23 cellular contexts compared by ENCODE assay signal in the genomic region with DNA sequence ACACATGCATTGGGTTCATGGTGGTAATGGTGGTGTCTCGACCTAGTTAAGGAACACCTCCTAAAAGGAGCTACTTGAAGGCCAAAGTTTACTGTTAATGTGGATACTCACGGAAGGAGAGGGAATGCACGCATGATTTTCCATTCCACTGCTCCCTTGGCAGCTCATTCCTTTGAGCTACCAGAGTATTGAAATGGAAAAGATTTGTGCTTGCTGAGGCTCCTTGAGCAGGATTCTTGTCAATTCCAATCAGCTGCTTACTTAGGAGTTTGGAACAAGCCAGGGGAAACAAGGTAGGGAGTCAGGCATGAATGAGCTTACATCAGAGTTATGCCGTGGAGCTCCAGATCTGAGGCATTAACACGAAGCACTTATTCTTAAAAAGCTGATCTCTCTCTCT.
DNase-seq lines count a peak whose midpoint lies in the region; ATAC-seq, FAIRE-seq and TF ChIP-seq lines count a peak whose summit lies in the region.
"Had no signal": no experiment of that assay in that cellular context is flagged by ENCODE, and none has a peak within 500 bp of the region (broad histone marks: within the 10 kb centered on the region; RNA-seq: fewer than 3 reads in every experiment).

No MANE protein-coding gene starts in this region.

- no peaks in the 10 kb centered on the region for H3K27me3 ChIP-seq in IMR-90 (ENCODE audit: control insufficient read depth, insufficient read depth, low read length)
- H3K27me3 ChIP-seq in astrocyte (ENCODE audit: insufficient read depth, low read length) = no peaks in the 10 kb centered on the region
- H3K27me3 ChIP-seq: ascending aorta, heart right ventricle had no signal

- DNase-seq in IMR-90 (no peak), astrocyte (ENCODE audit: low read depth) (peak; percentile 40), iris pigment epithelial cell (ENCODE audit: low read depth) (peak; percentile 51), renal cortical epithelial cell (ENCODE audit: low read depth) (peak; percentile 99), D721Med (ENCODE audit: insufficient read length, low spot score) (no peak), SW480 (ENCODE audit: low spot score) (no peak), NCI-H2171 (lab: John Stamatoyannopoulos, UW) (no peak)
- DNase-seq in naive thymus-derived CD8-positive, alpha-beta T cell = no peak
- DNase-seq: activated B cell treated with CpG ODN at 0.5 μM for 24 hours; activated CD8-positive, alpha-beta memory T cell treated with anti-CD3 and anti-CD28 coated beads, Interleukin-2, amount 50 U/mL, for 48 hours; GDM1; heart right ventricle; HFFc6; NCI-H1105 treated with DMSO at 0.1 percent for 48 hours; NCI-H2029 treated with DMSO at 0.1 percent for 48 hours; NK-92 treated with Interleukin-12 subunit alpha and Interleukin-12 subunit beta, amount 100 ng/mL, for 24 hours; SK-N-SH had no signal

- H2BK120ac ChIP-seq in IMR-90 (ENCODE audit: low read depth, low read length) = 0 out of 2 replicates have a peak overlapping the region, but pooled peaks have one; percentile 13

- H3K4ac ChIP-seq in IMR-90 (ENCODE audit: low read depth, low read length) = no peak overlapping the region

- H3K9me3 ChIP-seq in IMR-90 (ENCODE audit: control insufficient read depth, insufficient read depth, low read length) (no peaks in the 10 kb centered on the region), astrocyte (ENCODE audit: insufficient read depth, low read depth, low read length) (no peaks in the 10 kb centered on the region)
- H3K9me3 ChIP-seq: ascending aorta, heart right ventricle, prostate gland, SK-N-SH had no signal

- H3K4me1 ChIP-seq in IMR-90 (ENCODE audit: control insufficient read depth, insufficient read depth, low read length) = no peaks in the 10 kb centered on the region
- H3K4me1 ChIP-seq in astrocyte (ENCODE audit: insufficient read depth, low read length) = peaks cover 8% of the 10 kb centered on the region
- H3K4me1 ChIP-seq: ascending aorta, heart right ventricle, prostate gland had no signal

- no peak for TF ChIP-seq RAD21 in IMR-90 (IDR thresholded peaks at IDR 0.05; ENCODE audit: low read length)

- no peaks in the 10 kb centered on the region for H3K9me3 Mint-ChIP-seq in astrocyte (ENCODE audit: unreplicated experiment)
- no peaks in the 10 kb centered on the region for H3K9me3 Mint-ChIP-seq in naive thymus-derived CD8-positive, alpha-beta T cell
- H3K9me3 Mint-ChIP-seq: neural crest cell, type B pancreatic cell had no signal

- H3K27ac Mint-ChIP-seq in astrocyte (ENCODE audit: unreplicated experiment) = no peak overlapping the region
- H3K27ac Mint-ChIP-seq in naive thymus-derived CD8-positive, alpha-beta T cell = no peak overlapping the region
- H3K27ac Mint-ChIP-seq: activated B cell treated with CpG ODN at 0.5 μM for 24 hours; activated naive CD8-positive, alpha-beta T cell; HFFc6; type B pancreatic cell had no signal

- H3K9ac ChIP-seq in IMR-90 (ENCODE audit: low read depth, low read length) = no peak overlapping the region
- H3K9ac ChIP-seq in astrocyte (ENCODE audit: low read length) = no peak overlapping the region
- H3K9ac ChIP-seq: SK-N-SH had no signal

- H4K91ac ChIP-seq in IMR-90 (ENCODE audit: insufficient read depth, low read depth, low read length) = no peak overlapping the region

- dilution Hi-C loops in IMR-90 (cut with HindIII; ENCODE audit: low sequenced_read_pairs, unreplicated experiment) = no loop called here

- no peak overlapping the region for H3K4me3 Mint-ChIP-seq in astrocyte (ENCODE audit: unreplicated experiment)
- no peak overlapping the region for H3K4me3 Mint-ChIP-seq in naive thymus-derived CD8-positive, alpha-beta T cell
- H3K4me3 Mint-ChIP-seq: activated B cell treated with CpG ODN at 0.5 μM for 24 hours; activated naive CD8-positive, alpha-beta T cell; neural crest cell had no signal

- no peak overlapping the region for H2BK15ac ChIP-seq in IMR-90 (ENCODE audit: low read depth, low read length)

- no peaks in the 10 kb centered on the region for H3K36me3 Mint-ChIP-seq in astrocyte (ENCODE audit: low read depth, unreplicated experiment)
- no peaks in the 10 kb centered on the region for H3K36me3 Mint-ChIP-seq in naive thymus-derived CD8-positive, alpha-beta T cell
- H3K36me3 Mint-ChIP-seq: activated naive CD8-positive, alpha-beta T cell; type B pancreatic cell had no signal

- TF ChIP-seq POLR2A in IMR-90 (IDR thresholded peaks at IDR 0.05; ENCODE audit: low read depth, low read length) = no peak

- H2BK20ac ChIP-seq in IMR-90 (ENCODE audit: low read depth, low read length) = peak overlapping the region; percentile 14; the same call in 1 of the 2 replicates

- no peaks in the 10 kb centered on the region for H3K79me1 ChIP-seq in IMR-90 (ENCODE audit: low read depth in 1 of 2, low read length in 2 of 2)

- H4K8ac ChIP-seq in IMR-90 (ENCODE audit: low read depth in 2 of 2, low read length in 2 of 2) = no peak overlapping the region

- H3K4me2 ChIP-seq in IMR-90 (ENCODE audit: low read depth, low read length) (no peak overlapping the region), astrocyte (ENCODE audit: low read length) (peak overlapping the region; percentile 78)
- H3K4me2 ChIP-seq: SK-N-SH had no signal

- TF ChIP-seq CTCF in IMR-90 (conservative IDR thresholded peaks at IDR 0.05; ENCODE audit: low read depth, low read length) (no peak), astrocyte (IDR thresholded peaks at IDR 0.05; ENCODE audit: insufficient read depth, low read depth, low read length) (no peak), D721Med (IDR thresholded peaks at IDR 0.05; ENCODE audit: insufficient read depth, missing control alignments) (no peak)

- H3K79me2 ChIP-seq in astrocyte (ENCODE audit: insufficient read depth, low read length) = no peaks in the 10 kb centered on the region

- H2AFZ ChIP-seq in IMR-90 (replicated peaks; ENCODE audit: low read length, poor library complexity) = no peak overlapping the region
- H2AFZ ChIP-seq in astrocyte (ENCODE audit: low read depth, low read length) = peak overlapping the region; percentile 23

- in situ Hi-C loops in IMR-90 (cut with MboI; ENCODE audit: low sequenced_read_pairs) = no loop called here

- no peak overlapping the region for H2BK5ac ChIP-seq in IMR-90 (ENCODE audit: low read depth, low read length, poor library complexity, severe bottlenecking)

- H2AK9ac ChIP-seq in IMR-90 (replicated peaks; ENCODE audit: low read depth, low read length, poor library complexity) = no peak overlapping the region

- H3K14ac ChIP-seq in IMR-90 (replicated peaks; ENCODE audit: low read depth, low read length) = no peak overlapping the region

- H2AK5ac ChIP-seq in IMR-90 (ENCODE audit: low read depth, low read length) = no peak overlapping the region

- H4K5ac ChIP-seq in IMR-90 (ENCODE audit: low read depth, low read length) = no peak overlapping the region

- H3K36me3 ChIP-seq in IMR-90 (ENCODE audit: control insufficient read depth, insufficient read depth, low read length) (no peaks in the 10 kb centered on the region), astrocyte (ENCODE audit: insufficient read depth, low read length) (no peaks in the 10 kb centered on the region)
- H3K36me3 ChIP-seq: ascending aorta, heart right ventricle, prostate gland had no signal

- no peak for ATAC-seq in IMR-90 (ENCODE audit: low read depth)
- no peak for ATAC-seq in naive thymus-derived CD8-positive, alpha-beta T cell
- ATAC-seq: heart right ventricle had no signal

- CTCF ChIA-PET in IMR-90 (lab: Yijun Ruan, JAX) = interaction anchor here (0.7 to 1.1 kb wide), 3 partner anchors 10 to 19 kb away, joined by 3 to 4 read pairs (median 3); no protein-coding TSS in a partner anchor

- peaks cover 6% of the 10 kb centered on the region for H3K4me1 Mint-ChIP-seq in astrocyte (ENCODE audit: low read depth, unreplicated experiment)
- no peaks in the 10 kb centered on the region for H3K4me1 Mint-ChIP-seq in naive thymus-derived CD8-positive, alpha-beta T cell
- H3K4me1 Mint-ChIP-seq: activated B cell treated with CpG ODN at 0.5 μM for 24 hours had no signal

- H3K27me3 Mint-ChIP-seq in astrocyte (ENCODE audit: low read depth, unreplicated experiment) = no peaks in the 10 kb centered on the region
- H3K27me3 Mint-ChIP-seq in naive thymus-derived CD8-positive, alpha-beta T cell = no peaks in the 10 kb centered on the region
- H3K27me3 Mint-ChIP-seq: activated B cell treated with CpG ODN at 0.5 μM for 24 hours; activated naive CD8-positive, alpha-beta T cell; type B pancreatic cell had no signal

- H3K4me3 ChIP-seq in IMR-90 (ENCODE audit: insufficient read depth, low read depth, low read length) = no peak overlapping the region
- no peak overlapping the region for H3K4me3 ChIP-seq in astrocyte (ENCODE audit: insufficient read depth, low read depth, low read length)
- H3K4me3 ChIP-seq: ascending aorta, heart right ventricle, prostate gland had no signal

- H4K20me1 ChIP-seq in IMR-90 (ENCODE audit: insufficient read depth, low read length) (no peaks in the 10 kb centered on the region), astrocyte (ENCODE audit: insufficient read depth, low read length) (no peaks in the 10 kb centered on the region)

- no peaks in the 10 kb centered on the region for H3K9me1 ChIP-seq in IMR-90 (ENCODE audit: insufficient read depth, low read length)

- POLR2A ChIA-PET in IMR-90 (lab: Charles Lee; ENCODE audit: unreplicated experiment) = no interaction called here
- POLR2A ChIA-PET in naive thymus-derived CD8-positive, alpha-beta T cell (lab: Charles Lee) = no interaction called here

- H3K18ac ChIP-seq in IMR-90 (ENCODE audit: low read depth, low read length) = no peak overlapping the region

- BruUV-seq in IMR-90 (replicated peaks; lab: Mats Ljungman, UMichigan) = no TSS peak

- intact Hi-C loops in IMR-90 (cut with micrococcal nuclease) = no loop called here

- whole genome bisulfite sequencing in IMR-90 (ENCODE audit: extremely low coverage in 2 of 2, insufficient read length in 1 of 2), 2 experiments = no CpG with 5 or more reads among the region's 5 CpGs

- H3K27ac ChIP-seq in IMR-90 (ENCODE audit: insufficient read depth, low read length) (no peak overlapping the region), astrocyte (ENCODE audit: low read depth, low read length) (peak overlapping the region; percentile 41)
- H3K27ac ChIP-seq: ascending aorta, epithelial cell of prostate, heart right ventricle, prostate gland had no signal

- FAIRE-seq in astrocyte (lab: Jason Lieb, UNC) (no peak), D721Med (lab: Jason Lieb, UNC) (no peak)

- no peak overlapping the region for H3K23ac ChIP-seq in IMR-90 (ENCODE audit: low read depth, low read length)

- H3K56ac ChIP-seq in IMR-90 (ENCODE audit: extremely low read depth, insufficient read depth, low read length) = no peak overlapping the region

TF ChIP-seq in IMR-90, 13 proteins besides CTCF, POLR2A, EP300 and RAD21:
- no peak for TF ChIP-seq CHD1 (IDR thresholded peaks at IDR 0.05; ENCODE audit: low read depth, low read length)
- TF ChIP-seq, protein P1, sequence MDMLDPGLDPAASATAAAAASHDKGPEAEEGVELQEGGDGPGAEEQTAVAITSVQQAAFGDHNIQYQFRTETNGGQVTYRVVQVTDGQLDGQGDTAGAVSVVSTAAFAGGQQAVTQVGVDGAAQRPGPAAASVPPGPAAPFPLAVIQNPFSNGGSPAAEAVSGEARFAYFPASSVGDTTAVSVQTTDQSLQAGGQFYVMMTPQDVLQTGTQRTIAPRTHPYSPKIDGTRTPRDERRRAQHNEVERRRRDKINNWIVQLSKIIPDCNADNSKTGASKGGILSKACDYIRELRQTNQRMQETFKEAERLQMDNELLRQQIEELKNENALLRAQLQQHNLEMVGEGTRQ (IDR thresholded peaks at IDR 0.05; ENCODE audit: low read depth, low read length) = no peak

Comparison
In these comparisons a context has a peak if more than half of its experiments do, and no peak if none do; other contexts are left out.
1. DNase-seq: peak in astrocyte (single experiment), iris pigment epithelial cell (single experiment) and renal cortical epithelial cell (single experiment); none in IMR-90 (single experiment), naive thymus-derived CD8-positive, alpha-beta T cell (0 of 10), D721Med (single experiment), SW480 (single experiment) and NCI-H2171 (single experiment).